In the genomic region with DNA sequence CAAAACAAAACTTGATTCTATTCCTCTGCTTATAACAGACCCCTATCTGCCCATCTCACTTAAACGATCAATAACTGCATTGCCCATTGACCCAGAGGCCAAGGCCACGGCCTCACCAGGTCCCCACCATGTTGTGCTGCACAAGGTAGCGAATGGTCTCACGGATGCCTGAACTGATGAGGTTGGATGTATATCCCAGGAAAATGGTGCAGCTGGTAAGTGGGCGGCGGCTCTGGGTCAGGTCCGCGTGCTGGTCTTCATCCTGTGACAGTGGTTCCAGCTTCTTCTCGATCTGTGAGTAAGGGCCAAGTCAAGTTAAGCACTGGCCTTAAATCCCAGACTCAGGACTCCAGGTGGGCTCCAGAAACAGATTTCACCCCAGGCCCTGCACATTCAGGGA, we compare ENCODE assay signal across 15 cellular contexts. TPM values are rescaled to one million over a fixed set of nuclear protein-coding genes. Genes with fewer than 3 reads are reported as not detected.
DNase-seq lines count a peak whose midpoint lies in the region; ATAC-seq and TF ChIP-seq lines count a peak whose summit lies in the region.
"Had no signal": no experiment of that assay in that cellular context is flagged by ENCODE, and none has a peak within 500 bp of the region (broad histone marks: within the 10 kb centered on the region; RNA-seq: fewer than 3 reads in every experiment).

No MANE protein-coding gene starts in this region.

- H2BK15ac ChIP-seq in IMR-90 (ENCODE audit: low read depth, low read length): no peak overlapping the region

- H3K9ac ChIP-seq in IMR-90 (ENCODE audit: low read depth, low read length): no peak overlapping the region

- no peak overlapping the region for H4K5ac ChIP-seq in IMR-90 (ENCODE audit: low read depth, low read length)

- H3K4me3 ChIP-seq in Caco-2 (ENCODE audit: low read depth, low read length) (peak overlapping the region; percentile 8; the same call in 1 of the 2 replicates), IMR-90 (ENCODE audit: insufficient read depth, low read depth, low read length) (no peak overlapping the region)

- no peak overlapping the region for H3K18ac ChIP-seq in IMR-90 (ENCODE audit: low read depth, low read length)

- no peaks in the 10 kb centered on the region for H3K9me3 ChIP-seq in Caco-2
- H3K9me3 ChIP-seq in IMR-90 (ENCODE audit: control insufficient read depth, insufficient read depth, low read length): no peaks in the 10 kb centered on the region
- H3K9me3 ChIP-seq: thoracic aorta had no signal

- no peak for TF ChIP-seq RAD21 in IMR-90 (IDR thresholded peaks at IDR 0.05; ENCODE audit: low read length)

- POLR2A ChIA-PET in Caco-2 (lab: Charles Lee) (no interaction called here), IMR-90 (lab: Charles Lee; ENCODE audit: unreplicated experiment) (no interaction called here)
- POLR2A ChIA-PET in activated naive CD8-positive, alpha-beta T cell treated with anti-CD3 and anti-CD28 coated beads, Interleukin-2, amount 10 ng/mL, durations not matched to agents 7 days and 5 days (lab: Charles Lee): no interaction called here

- intact Hi-C loops in Caco-2 (cut with micrococcal nuclease; ENCODE audit: unreplicated experiment) (no loop called here), IMR-90 (cut with micrococcal nuclease) (no loop called here)

- WGBS in IMR-90 (ENCODE audit: extremely low coverage in 2 of 2, insufficient read length in 1 of 2), 2 experiments: 100% methylated on average over 6 of the region's 9 CpGs; no CpG with 5 or more reads in 1 of the 2 experiments

- no peaks in the 10 kb centered on the region for H3K4me1 ChIP-seq in Caco-2
- H3K4me1 ChIP-seq in IMR-90 (ENCODE audit: control insufficient read depth, insufficient read depth, low read length): no peaks in the 10 kb centered on the region

- H2BK120ac ChIP-seq in IMR-90 (ENCODE audit: low read depth, low read length): no peak overlapping the region

- H2BK5ac ChIP-seq in IMR-90 (ENCODE audit: low read depth, low read length, poor library complexity, severe bottlenecking): no peak overlapping the region

- H3K27me3 ChIP-seq in Caco-2 (replicated peaks; ENCODE audit: control insufficient read depth, insufficient read depth, low read length) (no peaks in the 10 kb centered on the region), IMR-90 (ENCODE audit: control insufficient read depth, insufficient read depth, low read length) (no peaks in the 10 kb centered on the region)

- H3K9me3 Mint-ChIP-seq in Caco-2 (ENCODE audit: unreplicated experiment) (no peaks in the 10 kb centered on the region), nephron (no peaks in the 10 kb centered on the region)
- no peaks in the 10 kb centered on the region for H3K9me3 Mint-ChIP-seq in activated naive CD8-positive, alpha-beta T cell treated with anti-CD3 and anti-CD28 coated beads, Interleukin-2, amount 10 ng/mL, durations not matched to agents 7 days and 5 days

- no peak overlapping the region for H3K4me2 ChIP-seq in IMR-90 (ENCODE audit: low read depth, low read length)

- no peak overlapping the region for H3K14ac ChIP-seq in IMR-90 (replicated peaks; ENCODE audit: low read depth, low read length)

- TF ChIP-seq CTCF in Caco-2 (IDR thresholded peaks at IDR 0.05; ENCODE audit: insufficient read depth in 1 of 2, low read depth in 1 of 2, low read length in 1 of 2, severe bottlenecking in 1 of 2, unreplicated experiment in 1 of 2): no peak
- TF ChIP-seq CTCF in IMR-90 (conservative IDR thresholded peaks at IDR 0.05; ENCODE audit: low read depth, low read length): no peak
- no peak for TF ChIP-seq CTCF in nephron (IDR thresholded peaks at IDR 0.05; ENCODE audit: unreplicated experiment in 3 of 3)

- BruUV-seq in Caco-2 (replicated peaks; lab: Mats Ljungman, UMichigan) (no TSS peak), IMR-90 (replicated peaks; lab: Mats Ljungman, UMichigan) (no TSS peak)

- ATAC-seq in IMR-90 (ENCODE audit: low read depth): no peak
- no peak for ATAC-seq in activated naive CD8-positive, alpha-beta T cell treated with anti-CD3 and anti-CD28 coated beads, Interleukin-2, amount 10 ng/mL, durations not matched to agents 7 days and 5 days (ENCODE audit: low read depth)
- ATAC-seq in GM19452 (IDR thresholded peaks at IDR 0.05; ENCODE audit: unreplicated experiment): no peak
- ATAC-seq in GM18520 (IDR thresholded peaks at IDR 0.05; ENCODE audit: unreplicated experiment): no peak
- ATAC-seq: sciatic nerve had no signal

- no peaks in the 10 kb centered on the region for H3K27me3 Mint-ChIP-seq in Caco-2 (ENCODE audit: insufficient read depth, unreplicated experiment)
- no peaks in the 10 kb centered on the region for H3K27me3 Mint-ChIP-seq in activated naive CD8-positive, alpha-beta T cell treated with anti-CD3 and anti-CD28 coated beads, Interleukin-2, amount 10 ng/mL, durations not matched to agents 7 days and 5 days
- peaks cover 5% of the 10 kb centered on the region for H3K27me3 Mint-ChIP-seq in nephron (ENCODE audit: low read depth)

- H4K8ac ChIP-seq in IMR-90 (ENCODE audit: low read depth in 2 of 2, low read length in 2 of 2): no peak overlapping the region

- H3K9me1 ChIP-seq in IMR-90 (ENCODE audit: insufficient read depth, low read length): peaks cover 7% of the 10 kb centered on the region; the same call in 1 of the 2 replicates

- H4K20me1 ChIP-seq in IMR-90 (ENCODE audit: insufficient read depth, low read length): peaks cover 15% of the 10 kb centered on the region

- dilution Hi-C loops in IMR-90 (cut with HindIII; ENCODE audit: low sequenced_read_pairs, unreplicated experiment): no loop called here

- no peak overlapping the region for H3K27ac ChIP-seq in IMR-90 (ENCODE audit: insufficient read depth, low read length)

- peaks cover 13 to 34% of the 10 kb centered on the region in 2 experiments for H3K79me1 ChIP-seq in IMR-90 (ENCODE audit: low read depth in 1 of 2, low read length in 2 of 2)

- H2AFZ ChIP-seq in IMR-90 (replicated peaks; ENCODE audit: low read length, poor library complexity): no peak overlapping the region

- H3K4me3 Mint-ChIP-seq in Caco-2 (ENCODE audit: unreplicated experiment) (no peak overlapping the region), nephron (peak overlapping the region; percentile 66 to 70 (median 69))
- H3K4me3 Mint-ChIP-seq in activated naive CD8-positive, alpha-beta T cell treated with anti-CD3 and anti-CD28 coated beads, Interleukin-2, amount 10 ng/mL, durations not matched to agents 7 days and 5 days: peak overlapping the region; percentile 89

- DNase-seq in Caco-2 (no peak), IMR-90 (no peak), GM19240 (ENCODE audit: insufficient read length, low spot score) (no peak)
- no peak for DNase-seq in activated naive CD8-positive, alpha-beta T cell treated with anti-CD3 and anti-CD28 coated beads, Interleukin-2, amount 10 ng/mL, durations not matched to agents 7 days and 5 days
- DNase-seq: activated CD4-positive, CD25-positive, alpha-beta regulatory T cell treated with anti-CD3 and anti-CD28 coated beads, Interleukin-2, amount 50 U/mL, for 72 hours; DMS53; foreskin melanocyte; NCI-H69; SIG-M5 had no signal

- no peak overlapping the region for H3K56ac ChIP-seq in IMR-90 (ENCODE audit: extremely low read depth, insufficient read depth, low read length)

- no peak overlapping the region for H2BK20ac ChIP-seq in IMR-90 (ENCODE audit: low read depth, low read length)

- in situ Hi-C loops in IMR-90 (cut with MboI; ENCODE audit: low sequenced_read_pairs): no loop called here

- H3K36me3 ChIP-seq in Caco-2 (ENCODE audit: control insufficient read depth, insufficient read depth, low read length) (peaks cover 11% of the 10 kb centered on the region), IMR-90 (ENCODE audit: control insufficient read depth, insufficient read depth, low read length) (peaks cover 39% of the 10 kb centered on the region)

- 0 out of 2 replicates have a peak overlapping the region, but pooled peaks have one; percentile 24 for H3K23ac ChIP-seq in IMR-90 (ENCODE audit: low read depth, low read length)

- no peak overlapping the region for H3K4ac ChIP-seq in IMR-90 (ENCODE audit: low read depth, low read length)

- no peak overlapping the region for H4K91ac ChIP-seq in IMR-90 (ENCODE audit: insufficient read depth, low read depth, low read length)

- H3K27ac Mint-ChIP-seq in Caco-2 (ENCODE audit: unreplicated experiment) (no peak overlapping the region), nephron (no peak overlapping the region)
- H3K27ac Mint-ChIP-seq in activated naive CD8-positive, alpha-beta T cell treated with anti-CD3 and anti-CD28 coated beads, Interleukin-2, amount 10 ng/mL, durations not matched to agents 7 days and 5 days: no peak overlapping the region

- no peak for TF ChIP-seq POLR2A in IMR-90 (IDR thresholded peaks at IDR 0.05; ENCODE audit: low read depth, low read length)

- peaks cover 63% of the 10 kb centered on the region for H3K36me3 Mint-ChIP-seq in Caco-2 (ENCODE audit: insufficient read depth, unreplicated experiment)
- peaks cover 25% of the 10 kb centered on the region for H3K36me3 Mint-ChIP-seq in activated naive CD8-positive, alpha-beta T cell treated with anti-CD3 and anti-CD28 coated beads, Interleukin-2, amount 10 ng/mL, durations not matched to agents 7 days and 5 days
- H3K36me3 Mint-ChIP-seq in nephron (ENCODE audit: low read depth): peaks cover 35% of the 10 kb centered on the region

- H2AK9ac ChIP-seq in IMR-90 (replicated peaks; ENCODE audit: low read depth, low read length, poor library complexity): no peak overlapping the region

- no peaks in the 10 kb centered on the region for H3K4me1 Mint-ChIP-seq in Caco-2 (ENCODE audit: low read depth, unreplicated experiment)
- H3K4me1 Mint-ChIP-seq in activated naive CD8-positive, alpha-beta T cell treated with anti-CD3 and anti-CD28 coated beads, Interleukin-2, amount 10 ng/mL, durations not matched to agents 7 days and 5 days: peaks cover 18% of the 10 kb centered on the region
- H3K4me1 Mint-ChIP-seq in nephron: peaks cover 6% of the 10 kb centered on the region

- 0 out of 2 replicates have a peak overlapping the region, but pooled peaks have one; percentile 1 for H2AK5ac ChIP-seq in IMR-90 (ENCODE audit: low read depth, low read length)

- CTCF ChIA-PET in Caco-2 (lab: Charles Lee): no interaction called here
- CTCF ChIA-PET in IMR-90 (lab: Yijun Ruan, JAX): no interaction called here

RNA-seq across cellular contexts. Expression of gene DHPS, which starts 1.6 kb away (rescaled TPM):
- total RNA-seq in Caco-2 (2022) (76.3 and 76.4 TPM in 2 replicates), IMR-90 (2012; rRNA removed) (73.3 and 82.8 TPM in 2 replicates)
- 85.0 and 88.6 TPM in 2 replicates for polyA plus RNA-seq in IMR-90 (2012; rRNA removed)
- polyA plus RNA-seq in IMR-90 (2012; cell fraction: cytosol; rRNA removed): 101 and 107 TPM in 2 replicates
- polyA plus RNA-seq in IMR-90 (2012; cell fraction: nucleus; rRNA removed; ENCODE audit: low replicate concordance): 256 and 333 TPM in 2 replicates
- total RNA-seq in activated naive CD8-positive, alpha-beta T cell treated with anti-CD3 and anti-CD28 coated beads, Interleukin-2, amount 10 ng/mL, durations not matched to agents 7 days and 5 days: 100 to 1,000 TPM; 148 to 149 TPM

RNA-seq across cellular contexts. Expression of gene GNG14, which starts 7.8 kb away (rescaled TPM):
- total RNA-seq in Caco-2 (2022): 0.91 TPM in 1 of 2 replicates, not detected in the other
- not detected in 2 replicates for total RNA-seq in IMR-90 (2012; rRNA removed)
- not detected in 2 replicates for polyA plus RNA-seq in IMR-90 (2012; rRNA removed)
- not detected in 2 replicates for polyA plus RNA-seq in IMR-90 (2012; cell fraction: cytosol; rRNA removed)
- polyA plus RNA-seq in IMR-90 (2012; cell fraction: nucleus; rRNA removed; ENCODE audit: low replicate concordance): not detected in 2 replicates
- not detected for total RNA-seq in activated naive CD8-positive, alpha-beta T cell treated with anti-CD3 and anti-CD28 coated beads, Interleukin-2, amount 10 ng/mL, durations not matched to agents 7 days and 5 days
- total RNA-seq: sciatic nerve, thoracic aorta had no signal
- polyA plus RNA-seq: adipose tissue had no signal

RNA-seq across cellular contexts. Expression of gene WDR83, which starts 13.4 kb away (rescaled TPM):
- total RNA-seq in Caco-2 (2022): 17.5 and 20.4 TPM in 2 replicates
- total RNA-seq in IMR-90 (2012; rRNA removed): 5.3 and 5.9 TPM in 2 replicates
- polyA plus RNA-seq in IMR-90 (2012; rRNA removed): 8.9 and 10.5 TPM in 2 replicates
- 8.9 and 11.7 TPM in 2 replicates for polyA plus RNA-seq in IMR-90 (2012; cell fraction: cytosol; rRNA removed)
- 17.2 and 35.7 TPM in 2 replicates for polyA plus RNA-seq in IMR-90 (2012; cell fraction: nucleus; rRNA removed; ENCODE audit: low replicate concordance)
- total RNA-seq in activated naive CD8-positive, alpha-beta T cell treated with anti-CD3 and anti-CD28 coated beads, Interleukin-2, amount 10 ng/mL, durations not matched to agents 7 days and 5 days: 10 to 100 TPM; 18.2 to 21.1 TPM

RNA-seq across cellular contexts. Expression of gene MAN2B1, which starts 13.5 kb away (rescaled TPM):
- total RNA-seq in Caco-2 (2022) (70.5 and 88.9 TPM in 2 replicates), IMR-90 (2012; rRNA removed) (10.4 and 10.6 TPM in 2 replicates)
- polyA plus RNA-seq in IMR-90 (2012; rRNA removed): 55.4 and 64.0 TPM in 2 replicates
- polyA plus RNA-seq in IMR-90 (2012; cell fraction: cytosol; rRNA removed): 42.0 and 77.7 TPM in 2 replicates
- polyA plus RNA-seq in IMR-90 (2012; cell fraction: nucleus; rRNA removed; ENCODE audit: low replicate concordance): 104 and 163 TPM in 2 replicates
- 100 to 1,000 TPM; 108 to 115 TPM for total RNA-seq in activated naive CD8-positive, alpha-beta T cell treated with anti-CD3 and anti-CD28 coated beads, Interleukin-2, amount 10 ng/mL, durations not matched to agents 7 days and 5 days

RNA-seq across cellular contexts. Expression of gene FBXW9, which starts 16.4 kb away (rescaled TPM):
- total RNA-seq in Caco-2 (2022) (8.3 and 10.6 TPM in 2 replicates), IMR-90 (2012; rRNA removed) (8.6 and 9.5 TPM in 2 replicates)
- 14.2 and 14.4 TPM in 2 replicates for polyA plus RNA-seq in IMR-90 (2012; rRNA removed)
- polyA plus RNA-seq in IMR-90 (2012; cell fraction: cytosol; rRNA removed): 8.1 and 16.5 TPM in 2 replicates
- 14.0 and 41.0 TPM in 2 replicates for polyA plus RNA-seq in IMR-90 (2012; cell fraction: nucleus; rRNA removed; ENCODE audit: low replicate concordance)
- 1 to 10 TPM; 4.9 to 5.3 TPM for total RNA-seq in activated naive CD8-positive, alpha-beta T cell treated with anti-CD3 and anti-CD28 coated beads, Interleukin-2, amount 10 ng/mL, durations not matched to agents 7 days and 5 days
